ENCODE assay signal across 1 cellular context in the genomic region with DNA sequence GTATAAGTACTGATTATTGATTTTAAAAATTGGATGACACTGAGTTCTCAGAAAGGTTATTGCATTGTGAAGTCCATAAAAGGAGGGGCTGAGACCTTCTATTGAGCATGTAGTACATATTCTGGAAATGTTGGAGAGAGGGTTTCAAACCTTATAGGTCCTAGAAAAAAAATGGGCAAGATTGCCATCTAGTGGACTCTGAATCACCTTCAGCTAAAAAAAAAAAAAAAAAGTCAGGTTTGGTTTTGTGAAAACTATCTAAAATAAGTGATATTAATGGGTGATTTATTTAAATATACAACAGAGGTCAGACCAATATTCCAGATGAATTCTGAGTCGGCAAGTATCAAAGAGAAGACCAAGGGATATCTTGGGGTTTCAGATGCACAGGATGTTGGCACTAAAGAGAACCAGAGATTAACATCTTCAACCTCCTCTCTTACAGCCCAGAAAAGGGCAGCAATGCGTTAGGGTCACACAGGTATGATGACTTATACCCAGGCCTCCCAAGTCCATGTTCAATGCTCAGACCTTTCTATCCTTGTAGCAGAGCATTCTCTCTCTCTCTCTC.
TF ChIP-seq lines count a peak whose summit lies in the region.

No MANE protein-coding gene starts in this region.

TF ChIP-seq in SK-N-SH, 30 proteins besides CTCF, POLR2A, EP300 and RAD21:
- TF ChIP-seq, protein P1, sequence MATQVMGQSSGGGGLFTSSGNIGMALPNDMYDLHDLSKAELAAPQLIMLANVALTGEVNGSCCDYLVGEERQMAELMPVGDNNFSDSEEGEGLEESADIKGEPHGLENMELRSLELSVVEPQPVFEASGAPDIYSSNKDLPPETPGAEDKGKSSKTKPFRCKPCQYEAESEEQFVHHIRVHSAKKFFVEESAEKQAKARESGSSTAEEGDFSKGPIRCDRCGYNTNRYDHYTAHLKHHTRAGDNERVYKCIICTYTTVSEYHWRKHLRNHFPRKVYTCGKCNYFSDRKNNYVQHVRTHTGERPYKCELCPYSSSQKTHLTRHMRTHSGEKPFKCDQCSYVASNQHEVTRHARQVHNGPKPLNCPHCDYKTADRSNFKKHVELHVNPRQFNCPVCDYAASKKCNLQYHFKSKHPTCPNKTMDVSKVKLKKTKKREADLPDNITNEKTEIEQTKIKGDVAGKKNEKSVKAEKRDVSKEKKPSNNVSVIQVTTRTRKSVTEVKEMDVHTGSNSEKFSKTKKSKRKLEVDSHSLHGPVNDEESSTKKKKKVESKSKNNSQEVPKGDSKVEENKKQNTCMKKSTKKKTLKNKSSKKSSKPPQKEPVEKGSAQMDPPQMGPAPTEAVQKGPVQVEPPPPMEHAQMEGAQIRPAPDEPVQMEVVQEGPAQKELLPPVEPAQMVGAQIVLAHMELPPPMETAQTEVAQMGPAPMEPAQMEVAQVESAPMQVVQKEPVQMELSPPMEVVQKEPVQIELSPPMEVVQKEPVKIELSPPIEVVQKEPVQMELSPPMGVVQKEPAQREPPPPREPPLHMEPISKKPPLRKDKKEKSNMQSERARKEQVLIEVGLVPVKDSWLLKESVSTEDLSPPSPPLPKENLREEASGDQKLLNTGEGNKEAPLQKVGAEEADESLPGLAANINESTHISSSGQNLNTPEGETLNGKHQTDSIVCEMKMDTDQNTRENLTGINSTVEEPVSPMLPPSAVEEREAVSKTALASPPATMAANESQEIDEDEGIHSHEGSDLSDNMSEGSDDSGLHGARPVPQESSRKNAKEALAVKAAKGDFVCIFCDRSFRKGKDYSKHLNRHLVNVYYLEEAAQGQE (IDR thresholded peaks at IDR 0.05; ENCODE audit: low read depth, low read length): no peak
- no peak for TF ChIP-seq MXI1 (IDR thresholded peaks at IDR 0.05; ENCODE audit: low read depth, low read length)
- TF ChIP-seq TCF12 (IDR thresholded peaks at IDR 0.05): no peak
- TF ChIP-seq MEF2A (IDR thresholded peaks at IDR 0.05; ENCODE audit: borderline replicate concordance, low read depth): no peak
- TF ChIP-seq PBX3 (IDR thresholded peaks at IDR 0.05): no peak
- TF ChIP-seq FOXM1 (IDR thresholded peaks at IDR 0.05; ENCODE audit: low read depth): no peak
- no peak for TF ChIP-seq USF1 (IDR thresholded peaks at IDR 0.05; ENCODE audit: borderline replicate concordance, low read depth)
- TF ChIP-seq RFX5 (IDR thresholded peaks at IDR 0.05; ENCODE audit: low read length): no peak
